In the genomic region with DNA sequence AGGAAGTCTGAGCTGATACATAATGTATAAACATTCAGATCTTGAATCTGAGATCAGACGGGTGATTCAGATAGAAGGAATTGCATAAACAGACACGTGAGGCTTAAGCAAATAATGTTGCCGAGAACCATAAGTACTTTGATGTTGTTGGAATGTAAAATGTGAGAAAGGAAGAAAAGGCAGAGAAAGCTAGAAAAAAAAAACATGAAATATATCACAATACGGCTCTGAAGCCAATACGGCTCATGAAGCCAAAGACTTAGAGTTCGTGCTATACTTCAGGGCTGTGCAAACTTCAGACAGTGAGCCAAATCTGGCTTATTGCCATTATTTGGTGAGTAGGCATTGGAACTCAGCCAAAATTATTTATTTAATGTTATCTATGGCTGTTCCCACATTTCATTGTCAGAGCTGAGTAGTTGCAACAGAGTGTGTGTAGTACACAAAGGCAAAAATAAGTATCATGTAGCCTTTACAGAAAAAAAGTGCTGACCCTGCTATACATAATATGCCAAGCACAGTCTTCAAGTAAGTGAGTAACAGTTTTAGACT, we compare ENCODE assay signal across 12 cellular contexts.
DNase-seq lines count a peak whose midpoint lies in the region; ATAC-seq and TF ChIP-seq lines count a peak whose summit lies in the region.
"Had no signal": no experiment of that assay in that cellular context is flagged by ENCODE, and none has a peak within 500 bp of the region (broad histone marks: within the 10 kb centered on the region; RNA-seq: fewer than 3 reads in every experiment).

No MANE protein-coding gene starts in this region.

- H3K9me3 ChIP-seq in WERI-Rb-1 (ENCODE audit: severe bottlenecking): no peaks in the 10 kb centered on the region

- no peaks in the 10 kb centered on the region for H3K27me3 ChIP-seq in WERI-Rb-1 (ENCODE audit: insufficient read depth, low read depth, severe bottlenecking)

- no peak for TF ChIP-seq CTCF in WERI-Rb-1 (IDR thresholded peaks at IDR 0.05; ENCODE audit: low read depth, low read length)

- H3K36me3 ChIP-seq in WERI-Rb-1: no peaks in the 10 kb centered on the region

- H3K4me3 ChIP-seq in WERI-Rb-1 (ENCODE audit: low read depth, low read length): no peak overlapping the region

- H3K27ac ChIP-seq in WERI-Rb-1: no peak overlapping the region

- ATAC-seq in GM21786 (IDR thresholded peaks at IDR 0.05; ENCODE audit: unreplicated experiment): no peak
- no peak for ATAC-seq in HG03159 (IDR thresholded peaks at IDR 0.05; ENCODE audit: unreplicated experiment)
- ATAC-seq: left lobe of liver had no signal

- peak; percentile 32 for DNase-seq in DMS 273 (lab: John Stamatoyannopoulos, UW; ENCODE audit: unreplicated experiment)
- no peak for DNase-seq in DMS 273 treated with DMSO at 0.1 percent for 48 hours (lab: John Stamatoyannopoulos, UW)
- DNase-seq in SHP77 treated with DMSO at 0.1 percent for 48 hours (lab: John Stamatoyannopoulos, UW): peak; percentile 57
- peak; percentile 35 for DNase-seq in fibroblast of peridontal ligament (ENCODE audit: extremely low read depth)
- DNase-seq in smooth muscle cell of the brain vasculature (ENCODE audit: low read depth, low spot score): peak; percentile 68
- DNase-seq in WERI-Rb-1: no peak
- DNase-seq: activated CD4-positive, alpha-beta T cell treated with anti-CD3 and anti-CD28 coated beads for 48 hours; activated naive CD4-positive, alpha-beta T cell treated with Interleukin-2 at 50 U/mL for 16 hours; retina had no signal

Comparison
In these comparisons a context has a peak if more than half of its experiments do, and no peak if none do; other contexts are left out.
1. DNase-seq: peak in DMS 273 (single experiment), SHP77 treated with DMSO at 0.1 percent for 48 hours (single experiment), fibroblast of peridontal ligament (single experiment) and smooth muscle cell of the brain vasculature (single experiment); none in DMS 273 treated with DMSO at 0.1 percent for 48 hours (single experiment) and WERI-Rb-1 (single experiment).